16 cellular contexts compared by ENCODE assay signal in the genomic region with DNA sequence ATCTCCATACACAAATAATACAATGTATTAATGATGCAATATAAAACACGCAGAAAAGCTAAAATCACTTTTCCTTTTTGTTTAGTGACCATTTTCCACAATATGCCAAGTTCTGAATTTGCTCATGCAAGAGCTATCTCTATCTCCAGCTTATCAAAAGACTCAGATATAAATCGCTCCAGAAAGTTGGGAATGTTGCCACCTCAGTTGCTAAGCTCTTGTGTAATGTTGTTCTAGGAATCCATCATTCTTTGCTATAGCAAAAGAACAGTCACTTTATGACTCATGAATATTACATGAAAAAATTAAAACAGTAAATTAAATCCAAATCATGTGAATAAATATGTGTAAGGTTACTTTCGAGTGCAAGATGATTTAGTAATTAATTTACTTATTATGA. TPM values are rescaled to one million over a fixed set of nuclear protein-coding genes. Genes with fewer than 3 reads are reported as not detected.
DNase-seq lines count a peak whose midpoint lies in the region; ATAC-seq and TF ChIP-seq lines count a peak whose summit lies in the region.
"Had no signal": no experiment of that assay in that cellular context is flagged by ENCODE, and none has a peak within 500 bp of the region (broad histone marks: within the 10 kb centered on the region; RNA-seq: fewer than 3 reads in every experiment).

No MANE protein-coding gene starts in this region.

- H3K9ac ChIP-seq in GM23248 = no peak overlapping the region
- H3K9ac ChIP-seq: BLaER1 had no signal

- H3K9me2 ChIP-seq in GM23248 (ENCODE audit: insufficient read depth) = no peaks in the 10 kb centered on the region

- in situ Hi-C loops in GM23248 (cut with MboI) = no loop called here

- H3K4me3 ChIP-seq in GM23248 (no peak overlapping the region), skeletal muscle cell (ENCODE audit: low read depth, low read length) (no peak overlapping the region)
- H3K4me3 ChIP-seq: BLaER1 had no signal

- no peaks in the 10 kb centered on the region for H3K4me1 Mint-ChIP-seq in activated CD8-positive, alpha-beta T cell treated with anti-CD3 and anti-CD28 coated beads for 36 hours (ENCODE audit: low read depth)
- H3K4me1 Mint-ChIP-seq: activated naive CD4-positive, alpha-beta T cell treated with anti-CD3 and anti-CD28 coated beads, Interleukin-2, amount 10 ng/mL, durations not matched to agents 7 days and 5 days had no signal

- no peak overlapping the region for H2AFZ ChIP-seq in GM23248

- no peaks in the 10 kb centered on the region for H3K9me3 ChIP-seq in GM23248 (ENCODE audit: low read depth)

- H4K20me1 ChIP-seq in GM23248 (ENCODE audit: insufficient read depth) = no peaks in the 10 kb centered on the region
- H4K20me1 ChIP-seq: BLaER1 had no signal

- no peaks in the 10 kb centered on the region for H3K4me1 ChIP-seq in GM23248 (ENCODE audit: insufficient read depth)
- H3K4me1 ChIP-seq: BLaER1 had no signal

- peaks cover 3% of the 10 kb centered on the region for H3K27me3 Mint-ChIP-seq in activated CD8-positive, alpha-beta T cell treated with anti-CD3 and anti-CD28 coated beads for 36 hours
- H3K27me3 Mint-ChIP-seq: activated naive CD4-positive, alpha-beta T cell treated with anti-CD3 and anti-CD28 coated beads, Interleukin-2, amount 10 ng/mL, durations not matched to agents 7 days and 5 days had no signal

- H3K27ac Mint-ChIP-seq in activated CD8-positive, alpha-beta T cell treated with anti-CD3 and anti-CD28 coated beads for 36 hours = no peak overlapping the region
- H3K27ac Mint-ChIP-seq: activated naive CD4-positive, alpha-beta T cell treated with anti-CD3 and anti-CD28 coated beads, Interleukin-2, amount 10 ng/mL, durations not matched to agents 7 days and 5 days had no signal

- no peak overlapping the region for H3K4me2 ChIP-seq in GM23248 (ENCODE audit: unreplicated experiment)
- H3K4me2 ChIP-seq: BLaER1 had no signal

- H3K27ac ChIP-seq in GM23248 = peak overlapping the region; percentile 3; the same call in 1 of the 2 replicates
- H3K27ac ChIP-seq: BLaER1 had no signal

- CTCF ChIA-PET in activated CD8-positive, alpha-beta T cell treated with anti-CD3 and anti-CD28 coated beads for 36 hours (lab: Charles Lee) = interaction anchor here (1.8 to 3.3 kb wide), 3 partner anchors 14 to 59 kb away, joined by 11 to 15 read pairs (median 12); no protein-coding TSS in a partner anchor

- DNase-seq in GM23248 = peak; percentile 79
- DNase-seq in amniotic epithelial cell (ENCODE audit: low read depth) = peak; percentile 94
- peak; percentile 74 for DNase-seq in fibroblast of peridontal ligament (ENCODE audit: extremely low read depth)
- peak; percentile 36 for DNase-seq in skeletal muscle cell (ENCODE audit: low read depth)
- no peak for DNase-seq in HuH-7.5 (ENCODE audit: low spot score)
- no peak for DNase-seq in left ventricle myocardium superior
- DNase-seq in activated CD8-positive, alpha-beta T cell treated with anti-CD3 and anti-CD28 coated beads for 36 hours = no peak
- DNase-seq: activated CD4-positive, alpha-beta T cell treated with anti-CD3 and anti-CD28 coated beads, Interleukin-2, amount 50 U/mL, for 1 hour; activated naive CD4-positive, alpha-beta T cell treated with anti-CD3 and anti-CD28 coated beads, Interleukin-2, amount 10 ng/mL, durations not matched to agents 7 days and 5 days; activated T-cell treated with anti-CD3 and anti-CD28 coated beads, Interleukin-2, amount 50 U/mL, for 1 hour; foreskin melanocyte; NCI-H1105 treated with DMSO at 0.1 percent for 48 hours; NCI-H2171; NCI-H748 treated with DMSO at 0.1 percent for 48 hours; stimulated activated CD4-positive, alpha-beta T cell treated with anti-CD3 and anti-CD28 coated beads, Interleukin-4, amount 100 ng/mL, for 1 hour had no signal

- no peaks in the 10 kb centered on the region for H3K27me3 ChIP-seq in GM23248 (replicated peaks; ENCODE audit: insufficient read depth)
- H3K27me3 ChIP-seq: BLaER1 had no signal

- peaks cover 100% of the 10 kb centered on the region for H3K79me2 ChIP-seq in GM23248 (ENCODE audit: insufficient read depth)

- no peak for TF ChIP-seq CTCF in activated CD8-positive, alpha-beta T cell treated with anti-CD3 and anti-CD28 coated beads for 36 hours (IDR thresholded peaks at IDR 0.05)

- no peak overlapping the region for H3K4me3 Mint-ChIP-seq in activated CD8-positive, alpha-beta T cell treated with anti-CD3 and anti-CD28 coated beads for 36 hours
- H3K4me3 Mint-ChIP-seq: activated naive CD4-positive, alpha-beta T cell treated with anti-CD3 and anti-CD28 coated beads, Interleukin-2, amount 10 ng/mL, durations not matched to agents 7 days and 5 days had no signal

- peaks cover 9% of the 10 kb centered on the region; the same call in 1 of the 2 replicates for H3K36me3 ChIP-seq in GM23248 (ENCODE audit: low read depth)
- H3K36me3 ChIP-seq: BLaER1 had no signal

- 63 to 65% methylated on average over 3 of the region's 3 CpGs for WGBS in GM23248 (ENCODE audit: low coverage in 1 of 2, low lambda C conversion rate in 2 of 2, missing lambda C conversion rate in 2 of 2), 2 experiments

- H3K9me3 Mint-ChIP-seq in activated CD8-positive, alpha-beta T cell treated with anti-CD3 and anti-CD28 coated beads for 36 hours = peaks cover 3% of the 10 kb centered on the region
- H3K9me3 Mint-ChIP-seq: activated naive CD4-positive, alpha-beta T cell treated with anti-CD3 and anti-CD28 coated beads, Interleukin-2, amount 10 ng/mL, durations not matched to agents 7 days and 5 days had no signal

- intact Hi-C loops in left ventricle myocardium superior (cut with micrococcal nuclease) = no loop called here
- intact Hi-C loops in activated CD8-positive, alpha-beta T cell treated with anti-CD3 and anti-CD28 coated beads for 36 hours (cut with micrococcal nuclease) = no loop called here

- H3K36me3 Mint-ChIP-seq in activated CD8-positive, alpha-beta T cell treated with anti-CD3 and anti-CD28 coated beads for 36 hours (ENCODE audit: low read depth) = no peaks in the 10 kb centered on the region
- H3K36me3 Mint-ChIP-seq: activated naive CD4-positive, alpha-beta T cell treated with anti-CD3 and anti-CD28 coated beads, Interleukin-2, amount 10 ng/mL, durations not matched to agents 7 days and 5 days had no signal

- ATAC-seq in left ventricle myocardium superior = no peak
- ATAC-seq in activated CD8-positive, alpha-beta T cell treated with anti-CD3 and anti-CD28 coated beads for 36 hours = no peak

- POLR2A ChIA-PET in activated CD8-positive, alpha-beta T cell treated with anti-CD3 and anti-CD28 coated beads for 36 hours (lab: Charles Lee) = no interaction called here

- H3F3A ChIP-seq in GM23248 (ENCODE audit: insufficient read depth) = no peaks in the 10 kb centered on the region

RNA-seq across cellular contexts. Expression of gene PLAGL1, which starts 8.7 kb away (rescaled TPM):
- 20.7 and 22.8 TPM in 2 replicates for total RNA-seq in GM23248 (2014; rRNA removed; shearing (Covaris generic))
- polyA plus RNA-seq in GM23248 (2016; fragmentation: Nextera tagmentation; extraction: Ambion mirVana) = 42.2 and 43.8 TPM in 2 replicates
- 10.9 TPM for total RNA-seq in left ventricle myocardium superior
- total RNA-seq in activated CD8-positive, alpha-beta T cell treated with anti-CD3 and anti-CD28 coated beads for 36 hours = 10 to 100 TPM; 19.0 to 20.7 TPM

Comparison
In these comparisons a context has a peak if more than half of its experiments do, and no peak if none do; other contexts are left out.
1. DNase-seq: peak in GM23248 (single experiment), amniotic epithelial cell (single experiment), fibroblast of peridontal ligament (single experiment) and skeletal muscle cell (single experiment); none in HuH-7.5 (single experiment), left ventricle myocardium superior (single experiment) and activated CD8-positive, alpha-beta T cell treated with anti-CD3 and anti-CD28 coated beads for 36 hours (single experiment).